In genomic region chr6:42898891-42899361, GRCh38 we compare ENCODE assay signal across 8 cellular contexts.
DNase-seq lines count a peak whose midpoint lies in the region; ATAC-seq, FAIRE-seq and TF ChIP-seq lines count a peak whose summit lies in the region.

No MANE protein-coding gene starts in this region.

- POLR2A ChIA-PET in HEK293T (lab: Yijun Ruan, JAX): no interaction called here

- FAIRE-seq in G401.6 (lab: Jason Lieb, UNC): peak; percentile 93

- CTCF ChIA-PET in HEK293T (lab: Yijun Ruan, JAX): interaction anchor here (1.0 kb wide), 2 partner anchors 48 to 79 kb away, joined by 3 to 4 read pairs; no protein-coding TSS in a partner anchor

- DNase-seq in NCI-H146 (lab: John Stamatoyannopoulos, UW) (peak; percentile 82), T follicular helper cell (ENCODE audit: low read depth) (peak; percentile 57), amniotic stem cell (lab: John Stamatoyannopoulos, UW) (peak; percentile 39), iPS-NIHi7 (ENCODE audit: extremely low spot score) (peak; percentile 43), HEK293T (ENCODE audit: extremely low spot score) (no peak)
- peak; percentile 78 for DNase-seq in stimulated activated CD4-positive, alpha-beta T cell treated with anti-CD3 and anti-CD28 coated beads, Interleukin-15, amount 100 ng/mL, for 24 hours

- ATAC-seq in GM18909 (IDR thresholded peaks at IDR 0.05; ENCODE audit: poor library complexity, unreplicated experiment): no peak

TF ChIP-seq in HEK293T, 16 proteins besides CTCF, POLR2A, EP300 and RAD21:
- TF ChIP-seq ELF4 (IDR thresholded peaks at IDR 0.05) (no peak), ARNT (IDR thresholded peaks at IDR 0.05) (no peak), FOXM1 (IDR thresholded peaks at IDR 0.05; ENCODE audit: borderline replicate concordance) (no peak), BHLHE40 (IDR thresholded peaks at IDR 0.05; ENCODE audit: borderline replicate concordance) (no peak), FOXK2 (IDR thresholded peaks at IDR 0.05) (no peak)
